Comparison of ENCODE assay signal across 13 cellular contexts in genomic region chr10:50594012-50594411, GRCh38. TPM values are rescaled to one million over a fixed set of nuclear protein-coding genes. Genes with fewer than 3 reads are reported as not detected.
DNase-seq lines count a peak whose midpoint lies in the region; ATAC-seq and TF ChIP-seq lines count a peak whose summit lies in the region.
"Had no signal": no experiment of that assay in that cellular context is flagged by ENCODE, and none has a peak within 500 bp of the region (broad histone marks: within the 10 kb centered on the region; RNA-seq: fewer than 3 reads in every experiment).

No MANE protein-coding gene starts in this region.

- H2AFZ ChIP-seq in PC-3 (ENCODE audit: low read length) (no peak overlapping the region), trophoblast cell (ENCODE audit: insufficient read depth, low read length, poor library complexity) (no peak overlapping the region)

- H3K36me3 Mint-ChIP-seq in activated CD8-positive, alpha-beta T cell treated with anti-CD3 and anti-CD28 coated beads for 36 hours (ENCODE audit: low read depth), result peaks cover 8% of the 10 kb centered on the region
- peaks cover 7% of the 10 kb centered on the region for H3K36me3 Mint-ChIP-seq in activated CD8-positive, alpha-beta T cell treated with anti-CD3 and anti-CD28 coated beads, Interleukin-2, amount 10 ng/mL, durations not matched to agents 7 days and 5 days (ENCODE audit: low read depth)

- H3K23ac ChIP-seq in trophoblast cell (ENCODE audit: low read length), result no peak overlapping the region

- no TSS peak for BruUV-seq in PC-3 (replicated peaks; lab: Mats Ljungman, UMichigan)

- TF ChIP-seq POLR2A in erythroblast (IDR thresholded peaks at IDR 0.05; ENCODE audit: low read length), result no peak

- no peak overlapping the region for H4K12ac ChIP-seq in trophoblast cell (ENCODE audit: low read depth, low read length)

- H3K9me3 ChIP-seq in PC-3 (ENCODE audit: low read length) (no peaks in the 10 kb centered on the region), trophoblast cell (ENCODE audit: insufficient read depth, low read depth, low read length) (no peaks in the 10 kb centered on the region)
- H3K9me3 ChIP-seq: BLaER1 treated with 17β-estradiol and CSF1 and Interleukin-3, amounts not matched to agents 10 nM and 100 nM; stomach had no signal

- WGBS in trophoblast cell (ENCODE audit: extremely low coverage, insufficient coverage, insufficient read length), result no CpG with 5 or more reads among the region's 2 CpGs

- H3K9ac ChIP-seq in PC-3 (ENCODE audit: low read length), result no peak overlapping the region
- no peak overlapping the region for H3K9ac ChIP-seq in trophoblast cell (ENCODE audit: low read length)
- H3K9ac ChIP-seq: BLaER1 treated with 17β-estradiol and CSF1 and Interleukin-3, amounts not matched to agents 10 nM and 100 nM had no signal

- no peak overlapping the region for H3K4me3 ChIP-seq in PC-3 (ENCODE audit: low read length)
- no peak overlapping the region for H3K4me3 ChIP-seq in trophoblast cell (ENCODE audit: low read depth, low read length)
- H3K4me3 ChIP-seq: BLaER1 treated with 17β-estradiol and CSF1 and Interleukin-3, amounts not matched to agents 10 nM and 100 nM; GM12878; stomach had no signal

- CTCF ChIA-PET in activated CD8-positive, alpha-beta T cell treated with anti-CD3 and anti-CD28 coated beads for 36 hours (lab: Charles Lee), result interaction anchor here (1.2 to 1.5 kb wide), 2 partner anchors 9 to 11 kb away, joined by 4 read pairs; no protein-coding TSS in a partner anchor
- CTCF ChIA-PET in activated CD8-positive, alpha-beta T cell treated with anti-CD3 and anti-CD28 coated beads, Interleukin-2, amount 10 ng/mL, durations not matched to agents 7 days and 5 days (lab: Charles Lee), result no interaction called here
- CTCF ChIA-PET in PC-3 (lab: Charles Lee), result no interaction called here

- H2BK5ac ChIP-seq in trophoblast cell (ENCODE audit: low read depth, low read length, poor library complexity), result no peak overlapping the region

- peaks cover 21% of the 10 kb centered on the region for H3K4me1 Mint-ChIP-seq in activated CD8-positive, alpha-beta T cell treated with anti-CD3 and anti-CD28 coated beads for 36 hours (ENCODE audit: low read depth)
- H3K4me1 Mint-ChIP-seq in activated CD8-positive, alpha-beta T cell treated with anti-CD3 and anti-CD28 coated beads, Interleukin-2, amount 10 ng/mL, durations not matched to agents 7 days and 5 days (ENCODE audit: low read depth), result no peaks in the 10 kb centered on the region

- H4K91ac ChIP-seq in trophoblast cell (ENCODE audit: low read depth, low read length), result no peak overlapping the region

- no peaks in the 10 kb centered on the region for H3K27me3 Mint-ChIP-seq in activated CD8-positive, alpha-beta T cell treated with anti-CD3 and anti-CD28 coated beads for 36 hours
- H3K27me3 Mint-ChIP-seq in activated CD8-positive, alpha-beta T cell treated with anti-CD3 and anti-CD28 coated beads, Interleukin-2, amount 10 ng/mL, durations not matched to agents 7 days and 5 days (ENCODE audit: low read depth), result no peaks in the 10 kb centered on the region

- no peaks in the 10 kb centered on the region for H3K4me1 ChIP-seq in PC-3 (ENCODE audit: insufficient read depth, low read length)
- H3K4me1 ChIP-seq in trophoblast cell (ENCODE audit: control insufficient read depth in 1 of 2, insufficient read depth in 2 of 2, low read length in 2 of 2), result no peaks in the 10 kb centered on the region
- H3K4me1 ChIP-seq: BLaER1 treated with 17β-estradiol and CSF1 and Interleukin-3, amounts not matched to agents 10 nM and 100 nM had no signal

- peak; percentile 30 for DNase-seq in activated CD8-positive, alpha-beta T cell treated with anti-CD3 and anti-CD28 coated beads for 36 hours
- no peak for DNase-seq in activated CD8-positive, alpha-beta T cell treated with anti-CD3 and anti-CD28 coated beads, Interleukin-2, amount 10 ng/mL, durations not matched to agents 7 days and 5 days
- DNase-seq in PC-3 (peak; percentile 26), erythroblast (lab: John Stamatoyannopoulos, UW) (peak; percentile 47 to 72), renal cortical epithelial cell (ENCODE audit: low read depth) (peak; percentile 73), NCI-H1048 (lab: John Stamatoyannopoulos, UW) (no peak), trophoblast cell (no peak), Kasumi-1 (lab: John Stamatoyannopoulos, UW) (no peak)
- DNase-seq: activated CD4-positive, alpha-beta T cell treated with anti-CD3 and anti-CD28 coated beads for 1 hour; activated naive CD4-positive, alpha-beta T cell treated with anti-CD3 and anti-CD28 coated beads for 36 hours; stomach had no signal

- H3K4me2 ChIP-seq in PC-3 (ENCODE audit: low read length), result no peak overlapping the region
- no peak overlapping the region for H3K4me2 ChIP-seq in trophoblast cell (ENCODE audit: low read length)
- H3K4me2 ChIP-seq: BLaER1 treated with 17β-estradiol and CSF1 and Interleukin-3, amounts not matched to agents 10 nM and 100 nM had no signal

- no peaks in the 10 kb centered on the region for H3K79me1 ChIP-seq in trophoblast cell (ENCODE audit: low read length)

- no peak for TF ChIP-seq CTCF in activated CD8-positive, alpha-beta T cell treated with anti-CD3 and anti-CD28 coated beads for 36 hours (IDR thresholded peaks at IDR 0.05)
- TF ChIP-seq CTCF in PC-3 (conservative IDR thresholded peaks at IDR 0.05; ENCODE audit: low read depth, low read length), result no peak

- no peaks in the 10 kb centered on the region for H3K9me3 Mint-ChIP-seq in activated CD8-positive, alpha-beta T cell treated with anti-CD3 and anti-CD28 coated beads for 36 hours
- H3K9me3 Mint-ChIP-seq in activated CD8-positive, alpha-beta T cell treated with anti-CD3 and anti-CD28 coated beads, Interleukin-2, amount 10 ng/mL, durations not matched to agents 7 days and 5 days (ENCODE audit: insufficient read depth), result no peaks in the 10 kb centered on the region
- H3K9me3 Mint-ChIP-seq: activated naive CD4-positive, alpha-beta T cell treated with anti-CD3 and anti-CD28 coated beads for 36 hours had no signal

- no peaks in the 10 kb centered on the region for H4K20me1 ChIP-seq in PC-3 (ENCODE audit: low read length)

- H3K79me2 ChIP-seq in PC-3 (ENCODE audit: low read length) (peaks cover 7% of the 10 kb centered on the region), trophoblast cell (ENCODE audit: control insufficient read depth, insufficient read depth, low read length, poor library complexity) (no peaks in the 10 kb centered on the region)

- H3K36me3 ChIP-seq in PC-3 (ENCODE audit: low read depth, low read length) (no peaks in the 10 kb centered on the region), trophoblast cell (ENCODE audit: control insufficient read depth in 1 of 2, insufficient read depth in 2 of 2, low read length in 2 of 2) (no peaks in the 10 kb centered on the region)

- no peak overlapping the region for H3K14ac ChIP-seq in trophoblast cell (ENCODE audit: low read length)

- H3K18ac ChIP-seq in trophoblast cell (ENCODE audit: low read length), result no peak overlapping the region

- H3K27ac ChIP-seq in PC-3 (ENCODE audit: low read length) (no peak overlapping the region), trophoblast cell (ENCODE audit: low read depth, low read length) (no peak overlapping the region)
- H3K27ac ChIP-seq: BLaER1 treated with 17β-estradiol and CSF1 and Interleukin-3, amounts not matched to agents 10 nM and 100 nM; stomach had no signal

- no peak overlapping the region for H2BK120ac ChIP-seq in trophoblast cell (ENCODE audit: insufficient read depth, low read length, poor library complexity)

- no peaks in the 10 kb centered on the region for H3F3A ChIP-seq in PC-3 (ENCODE audit: low read length, unreplicated experiment)

- H3K27me3 ChIP-seq in PC-3 (ENCODE audit: low read length), result no peaks in the 10 kb centered on the region
- no peaks in the 10 kb centered on the region for H3K27me3 ChIP-seq in trophoblast cell (ENCODE audit: insufficient read depth, low read length)
- H3K27me3 ChIP-seq: BLaER1 treated with 17β-estradiol and CSF1 and Interleukin-3, amounts not matched to agents 10 nM and 100 nM; stomach had no signal

- no peak overlapping the region for H2BK12ac ChIP-seq in trophoblast cell (ENCODE audit: low read length)

- POLR2A ChIA-PET in activated CD8-positive, alpha-beta T cell treated with anti-CD3 and anti-CD28 coated beads for 36 hours (lab: Charles Lee), result no interaction called here
- POLR2A ChIA-PET in activated CD8-positive, alpha-beta T cell treated with anti-CD3 and anti-CD28 coated beads, Interleukin-2, amount 10 ng/mL, durations not matched to agents 7 days and 5 days (lab: Charles Lee), result no interaction called here
- POLR2A ChIA-PET in PC-3 (lab: Charles Lee; ENCODE audit: unreplicated experiment), result no interaction called here

- H3K9me2 ChIP-seq in PC-3 (replicated peaks; ENCODE audit: low read length), result no peaks in the 10 kb centered on the region

- intact Hi-C loops in activated CD8-positive, alpha-beta T cell treated with anti-CD3 and anti-CD28 coated beads for 36 hours (cut with micrococcal nuclease), result no loop called here
- intact Hi-C loops in PC-3 (cut with micrococcal nuclease), result no loop called here

- H2AK5ac ChIP-seq in trophoblast cell (ENCODE audit: low read length), result no peak overlapping the region

- ATAC-seq in activated CD8-positive, alpha-beta T cell treated with anti-CD3 and anti-CD28 coated beads for 36 hours, result peak; percentile 20
- ATAC-seq in activated CD8-positive, alpha-beta T cell treated with anti-CD3 and anti-CD28 coated beads, Interleukin-2, amount 10 ng/mL, durations not matched to agents 7 days and 5 days, result no peak
- peak; percentile 38; the same call in 1 of the 2 replicates for ATAC-seq in PC-3
- ATAC-seq: GM12878 had no signal

- no peak overlapping the region for H4K8ac ChIP-seq in trophoblast cell (ENCODE audit: low read depth, low read length)

- no peak overlapping the region for H3K27ac Mint-ChIP-seq in activated CD8-positive, alpha-beta T cell treated with anti-CD3 and anti-CD28 coated beads for 36 hours
- H3K27ac Mint-ChIP-seq in activated CD8-positive, alpha-beta T cell treated with anti-CD3 and anti-CD28 coated beads, Interleukin-2, amount 10 ng/mL, durations not matched to agents 7 days and 5 days, result no peak overlapping the region
- H3K27ac Mint-ChIP-seq: activated naive CD4-positive, alpha-beta T cell treated with anti-CD3 and anti-CD28 coated beads for 36 hours had no signal

- H3K4ac ChIP-seq in trophoblast cell (ENCODE audit: low read depth, low read length), result no peak overlapping the region

- H3K4me3 Mint-ChIP-seq in activated CD8-positive, alpha-beta T cell treated with anti-CD3 and anti-CD28 coated beads for 36 hours, result no peak overlapping the region
- H3K4me3 Mint-ChIP-seq in activated CD8-positive, alpha-beta T cell treated with anti-CD3 and anti-CD28 coated beads, Interleukin-2, amount 10 ng/mL, durations not matched to agents 7 days and 5 days, result no peak overlapping the region
- H3K4me3 Mint-ChIP-seq: activated naive CD4-positive, alpha-beta T cell treated with anti-CD3 and anti-CD28 coated beads for 36 hours had no signal

RNA-seq across cellular contexts. Expression of gene SGMS1, which starts 29.7 kb away (rescaled TPM):
- total RNA-seq in activated CD8-positive, alpha-beta T cell treated with anti-CD3 and anti-CD28 coated beads for 36 hours, result 10 to 100 TPM in 1 of 2 experiments, 1 to 10 TPM in 1; 9.0 to 10.6 TPM
- 10 to 100 TPM; 14.2 to 16.4 TPM for total RNA-seq in activated CD8-positive, alpha-beta T cell treated with anti-CD3 and anti-CD28 coated beads, Interleukin-2, amount 10 ng/mL, durations not matched to agents 7 days and 5 days
- total RNA-seq in PC-3 (2014; rRNA removed) (61.4 and 68.2 TPM in 2 replicates), renal cortical epithelial cell (43.5 and 59.6 TPM in 2 replicates)
- 12.3 and 14.2 TPM in 2 replicates for polyA plus RNA-seq in trophoblast cell (2013)

Comparison
In these comparisons a context has a peak if more than half of its experiments do, and no peak if none do; other contexts are left out.
1. DNase-seq: peak in activated CD8-positive, alpha-beta T cell treated with anti-CD3 and anti-CD28 coated beads for 36 hours (single experiment), PC-3 (single experiment), erythroblast (2 of 2) and renal cortical epithelial cell (single experiment); none in activated CD8-positive, alpha-beta T cell treated with anti-CD3 and anti-CD28 coated beads, Interleukin-2, amount 10 ng/mL, durations not matched to agents 7 days and 5 days (single experiment), NCI-H1048 (single experiment), trophoblast cell (0 of 2) and Kasumi-1 (0 of 2).